1 cellular context compared by ENCODE assay signal in genomic region chr20:51372176-51372803, GRCh38.
TF ChIP-seq lines count a peak whose summit lies in the region.

No MANE protein-coding gene starts in this region.

TF ChIP-seq in HepG2, 621 proteins besides CTCF, POLR2A, EP300 and RAD21 (continued from another document and continues in another):
- TF ChIP-seq GLMP (CRISPR knock-in tag; IDR thresholded peaks at IDR 0.05; ENCODE audit: borderline replicate concordance), result no peak
- peak; percentile 42 to 54; a peak in 1 of 4 replicates for TF ChIP-seq HMGXB4 (CRISPR knock-in tag; IDR thresholded peaks at IDR 0.05; ENCODE audit: borderline replicate concordance in 1 of 2, low read depth in 1 of 2)
- peak; percentile 70; the same call in 1 of the 2 replicates for TF ChIP-seq ZNF263 (CRISPR knock-in tag; IDR thresholded peaks at IDR 0.05)
- peak; percentile 43; the same call in 1 of the 2 replicates for TF ChIP-seq ZNF501 (CRISPR knock-in tag; IDR thresholded peaks at IDR 0.05)
- TF ChIP-seq ESRRA (CRISPR knock-in tag; IDR thresholded peaks at IDR 0.05; ENCODE audit: low read depth), result 0 out of 2 replicates have a peak, but pooled peaks have one; percentile 34
- TF ChIP-seq ZNF746 (CRISPR knock-in tag; IDR thresholded peaks at IDR 0.05), result 0 out of 2 replicates have a peak, but pooled peaks have one; percentile 52
- peak; percentile 50; the same call in 1 of the 2 replicates for TF ChIP-seq NRL (CRISPR knock-in tag; IDR thresholded peaks at IDR 0.05; ENCODE audit: borderline replicate concordance)
- TF ChIP-seq PCBP2 (optimal IDR thresholded peaks at IDR 0.05; ENCODE audit: low read depth, low read length, poor library complexity, severe bottlenecking), result peak; percentile 25
- TF ChIP-seq SRF (IDR thresholded peaks at IDR 0.05; ENCODE audit: low read depth, low read length), result peak; percentile 41; the same call in 1 of the 2 replicates
- no peak for TF ChIP-seq TRIM24 (CRISPR knock-in tag; IDR thresholded peaks at IDR 0.05)
- no peak for TF ChIP-seq CREBL2 (CRISPR knock-in tag; IDR thresholded peaks at IDR 0.05; ENCODE audit: borderline replicate concordance)
- TF ChIP-seq SPEN (CRISPR knock-in tag; IDR thresholded peaks at IDR 0.05; ENCODE audit: low read depth), result no peak
- 0 out of 2 replicates have a peak, but pooled peaks have one; percentile 55 for TF ChIP-seq ZNF598 (CRISPR knock-in tag; IDR thresholded peaks at IDR 0.05; ENCODE audit: borderline replicate concordance)
- peak; percentile 59; the same call in 1 of the 2 replicates for TF ChIP-seq KDM2A (CRISPR knock-in tag; IDR thresholded peaks at IDR 0.05; ENCODE audit: borderline replicate concordance, low read depth)
- no peak for TF ChIP-seq ZNF430 (CRISPR knock-in tag; IDR thresholded peaks at IDR 0.05)
- TF ChIP-seq SP4 (CRISPR knock-in tag; IDR thresholded peaks at IDR 0.05), result 0 out of 2 replicates have a peak, but pooled peaks have one; percentile 32
- no peak for TF ChIP-seq DPF2 (CRISPR knock-in tag; IDR thresholded peaks at IDR 0.05; ENCODE audit: borderline replicate concordance, low read depth)
- no peak for TF ChIP-seq ZNF33A (CRISPR knock-in tag; IDR thresholded peaks at IDR 0.05; ENCODE audit: borderline replicate concordance)
- TF ChIP-seq ZNF841 (CRISPR knock-in tag; IDR thresholded peaks at IDR 0.05; ENCODE audit: borderline replicate concordance), result no peak
- TF ChIP-seq NR1H2 (CRISPR knock-in tag; IDR thresholded peaks at IDR 0.05; ENCODE audit: borderline replicate concordance, low read depth), result 0 out of 2 replicates have a peak, but pooled peaks have one; percentile 27
- no peak for TF ChIP-seq SOX6 (IDR thresholded peaks at IDR 0.05)
- TF ChIP-seq SOX6 (CRISPR knock-in tag; IDR thresholded peaks at IDR 0.05), result peak; percentile 37; the same call in 1 of the 2 replicates
- no peak for TF ChIP-seq ZNF335 (CRISPR knock-in tag; IDR thresholded peaks at IDR 0.05)
- TF ChIP-seq ZBTB4 (CRISPR knock-in tag; IDR thresholded peaks at IDR 0.05; ENCODE audit: borderline replicate concordance), result 0 out of 2 replicates have a peak, but pooled peaks have one; percentile 74
- TF ChIP-seq ZNF781 (CRISPR knock-in tag; IDR thresholded peaks at IDR 0.05; ENCODE audit: borderline replicate concordance, not compliant biosample characterization), result no peak
- TF ChIP-seq ZNF34 (CRISPR knock-in tag; IDR thresholded peaks at IDR 0.05; ENCODE audit: borderline replicate concordance), result no peak
- TF ChIP-seq FOXK2 (IDR thresholded peaks at IDR 0.05), result no peak
- peak; percentile 85 for TF ChIP-seq ZNF619 (CRISPR knock-in tag; IDR thresholded peaks at IDR 0.05)
- peak; percentile 62; the same call in 1 of the 2 replicates for TF ChIP-seq THAP9 (CRISPR knock-in tag; IDR thresholded peaks at IDR 0.05; ENCODE audit: borderline replicate concordance)
- 0 out of 2 replicates have a peak, but pooled peaks have one; percentile 41 for TF ChIP-seq ZNF607 (CRISPR knock-in tag; IDR thresholded peaks at IDR 0.05; ENCODE audit: borderline replicate concordance)
- no peak for TF ChIP-seq NFYC (CRISPR knock-in tag; IDR thresholded peaks at IDR 0.05)
- 0 out of 3 replicates have a peak, but pooled peaks have one; percentile 16 for TF ChIP-seq MXI1 (IDR thresholded peaks at IDR 0.05; ENCODE audit: borderline replicate concordance, low read depth, low read length)
- peak; percentile 39 for TF ChIP-seq PHF5A (CRISPR knock-in tag; IDR thresholded peaks at IDR 0.05; ENCODE audit: low read depth, unreplicated experiment)
- no peak for TF ChIP-seq ATF5 (CRISPR knock-in tag; IDR thresholded peaks at IDR 0.05; ENCODE audit: low read depth)
- TF ChIP-seq UBTF (CRISPR knock-in tag; IDR thresholded peaks at IDR 0.05), result peak; percentile 56
- peak; percentile 88 for TF ChIP-seq SMC3 (IDR thresholded peaks at IDR 0.05; ENCODE audit: low read length)
- TF ChIP-seq HMGXB3 (CRISPR knock-in tag; IDR thresholded peaks at IDR 0.05; ENCODE audit: borderline replicate concordance), result 0 out of 2 replicates have a peak, but pooled peaks have one; percentile 43
- TF ChIP-seq KDM3A (CRISPR knock-in tag; IDR thresholded peaks at IDR 0.05; ENCODE audit: low read depth), result 0 out of 2 replicates have a peak, but pooled peaks have one; percentile 25
- peak; percentile 72; the same call in 1 of the 2 replicates for TF ChIP-seq ZNF235 (CRISPR knock-in tag; IDR thresholded peaks at IDR 0.05; ENCODE audit: borderline replicate concordance)
- TF ChIP-seq SMAD1 (CRISPR knock-in tag; IDR thresholded peaks at IDR 0.05; ENCODE audit: borderline replicate concordance, low read depth), result 0 out of 2 replicates have a peak, but pooled peaks have one; percentile 45
- no peak for TF ChIP-seq TBX3 (IDR thresholded peaks at IDR 0.05; ENCODE audit: borderline replicate concordance)
- TF ChIP-seq HIVEP1 (CRISPR knock-in tag; IDR thresholded peaks at IDR 0.05), result 0 out of 2 replicates have a peak, but pooled peaks have one; percentile 56
- TF ChIP-seq ZNF704 (CRISPR knock-in tag; IDR thresholded peaks at IDR 0.05; ENCODE audit: borderline replicate concordance), result 0 out of 2 replicates have a peak, but pooled peaks have one; percentile 52
- TF ChIP-seq ZNF703 (CRISPR knock-in tag; IDR thresholded peaks at IDR 0.05; ENCODE audit: borderline replicate concordance), result 0 out of 2 replicates have a peak, but pooled peaks have one; percentile 66
- TF ChIP-seq HOXA7 (CRISPR knock-in tag; IDR thresholded peaks at IDR 0.05), result no peak
